In the genomic region with DNA sequence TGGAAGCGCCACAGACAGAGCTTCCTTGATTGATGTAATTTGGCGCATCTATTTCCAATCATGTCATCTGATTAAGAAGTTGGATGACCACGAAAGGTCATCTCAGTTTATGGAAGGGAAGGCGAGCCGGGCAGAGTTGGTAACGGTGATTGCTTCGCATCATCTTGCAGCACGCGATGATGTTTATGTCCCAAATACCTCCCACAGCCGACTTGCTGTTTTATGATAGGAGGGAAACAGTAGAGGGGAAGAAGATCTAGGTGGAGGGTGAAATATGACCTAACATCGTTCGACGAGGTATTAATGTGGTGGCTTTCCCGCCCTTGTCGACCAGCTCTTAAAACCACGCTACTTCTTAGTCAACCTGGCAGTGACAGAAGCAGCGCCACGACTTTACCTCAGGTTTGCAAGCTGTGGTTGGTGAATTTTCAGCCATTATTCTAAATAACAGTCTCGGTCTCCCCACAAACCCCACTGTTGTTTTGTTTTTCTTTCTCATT, we compare ENCODE assay signal across 8 cellular contexts. TPM values are rescaled to one million over a fixed set of nuclear protein-coding genes. Genes with fewer than 3 reads are reported as not detected.
DNase-seq lines count a peak whose midpoint lies in the region; TF ChIP-seq lines count a peak whose summit lies in the region.

No MANE protein-coding gene starts in this region.

- TF ChIP-seq POLR2A in adrenal gland (IDR thresholded peaks at IDR 0.05) (no peak), stomach (IDR thresholded peaks at IDR 0.05) (no peak)

- CTCF ChIA-PET in A673 (lab: Charles Lee), result interaction anchor here (0.6 kb wide), 1 partner anchor 790 kb away, joined by 13 read pairs; no protein-coding TSS in a partner anchor

- peaks cover 4% of the 10 kb centered on the region for H3K27me3 Mint-ChIP-seq in mesothelial cell of epicardium (ENCODE audit: low read depth)

- H3K4me3 ChIP-seq in A673 (ENCODE audit: low read depth, low read length, poor library complexity, severe bottlenecking) (peak overlapping the region; percentile 50), adrenal gland (peak overlapping the region in 1 of 4 donors; percentile 95), stomach (peak overlapping the region; percentile 84 to 96 (median 92))
- H3K4me3 ChIP-seq in Jurkat, Clone E6-1 (ENCODE audit: low read length), result peak overlapping the region; percentile 64

- peaks cover 26% of the 10 kb centered on the region for H3K4me1 Mint-ChIP-seq in mesothelial cell of epicardium

- intact Hi-C loops in A673 (cut with micrococcal nuclease; ENCODE audit: unreplicated experiment) (loop anchor here (5.0 kb wide), 1 partner anchor 413 kb away; no protein-coding TSS in a partner anchor), adrenal gland (cut with DNase I) (loop anchor here in 1 of 2 donors (5.0 kb wide), 1 partner anchor 258 kb away; no protein-coding TSS in a partner anchor), stomach (cut with DNase I; ENCODE audit: low total_unique reads) (loop anchor here (5.0 kb wide), 1 partner anchor 263 kb away; no protein-coding TSS in a partner anchor)

- H3K27me3 ChIP-seq in A673 (replicated peaks; ENCODE audit: insufficient read depth, low read depth, low read length, poor library complexity), result peaks cover 4% of the 10 kb centered on the region
- H3K27me3 ChIP-seq in adrenal gland, result no peaks in the 10 kb centered on the region
- H3K27me3 ChIP-seq in stomach, result no peaks in the 10 kb centered on the region

- POLR2A ChIA-PET in A673 (lab: Charles Lee; ENCODE audit: low non-redundant PET), result no interaction called here

- TF ChIP-seq EP300 in stomach (IDR thresholded peaks at IDR 0.05), result no peak

- WGBS in adrenal gland, 4 donors, result 76 to 82% (median 79%) methylated on average over 19 of the region's 19 CpGs
- 66 to 74% (median 74%) methylated on average over 19 of the region's 19 CpGs for WGBS in stomach, 5 donors

- peaks cover 7% of the 10 kb centered on the region for H3K4me1 ChIP-seq in A673 (ENCODE audit: insufficient read depth, low read length, poor library complexity, severe bottlenecking)
- peaks cover 13 to 18% of the 10 kb centered on the region in 2 donors for H3K4me1 ChIP-seq in adrenal gland (replicated peaks in 1 of 2)
- peaks cover 4 to 32% (median 28%) of the 10 kb centered on the region in 4 donors for H3K4me1 ChIP-seq in stomach

- peak overlapping the region; percentile 45 for H3K27ac ChIP-seq in A673 (ENCODE audit: low read depth, low read length, poor library complexity, severe bottlenecking)
- H3K27ac ChIP-seq in adrenal gland, result peak overlapping the region in 3 of 5 donors; percentile 62 to 95 (median 79)
- peak overlapping the region; percentile 80 to 95 (median 92) for H3K27ac ChIP-seq in stomach

- H3K36me3 Mint-ChIP-seq in mesothelial cell of epicardium, result no peaks in the 10 kb centered on the region

- TF ChIP-seq CTCF in A673 (conservative IDR thresholded peaks at IDR 0.05; ENCODE audit: low read depth, low read length), result no peak
- no peak for TF ChIP-seq CTCF in adrenal gland (IDR thresholded peaks at IDR 0.05)
- TF ChIP-seq CTCF in mesothelial cell of epicardium (IDR thresholded peaks at IDR 0.05; ENCODE audit: unreplicated experiment), result no peak
- no peak for TF ChIP-seq CTCF in stomach (IDR thresholded peaks at IDR 0.05)

- no peaks in the 10 kb centered on the region for H3K9me3 ChIP-seq in A673 (ENCODE audit: low read depth, low read length, poor library complexity, severe bottlenecking)
- no peaks in the 10 kb centered on the region for H3K9me3 ChIP-seq in adrenal gland (replicated peaks in 1 of 3)
- H3K9me3 ChIP-seq in stomach, result no peaks in the 10 kb centered on the region

- H3K27ac Mint-ChIP-seq in mesothelial cell of epicardium, result peak overlapping the region; percentile 89

- BruUV-seq in A673 (replicated peaks; lab: Mats Ljungman, UMichigan), result no TSS peak

- H3K9me3 Mint-ChIP-seq in mesothelial cell of epicardium, result no peaks in the 10 kb centered on the region

- H3K36me3 ChIP-seq in A673 (ENCODE audit: insufficient read depth, low read length, poor library complexity, severe bottlenecking) (no peaks in the 10 kb centered on the region), adrenal gland (replicated peaks in 1 of 2) (no peaks in the 10 kb centered on the region), stomach (no peaks in the 10 kb centered on the region)

- DNase-seq in A673 (ENCODE audit: low spot score), result no peak
- DNase-seq in Jurkat, Clone E6-1 (ENCODE audit: low read depth, low spot score), result peak; percentile 49
- DNase-seq in adrenal gland, result no peak
- DNase-seq in mesothelial cell of epicardium (ENCODE audit: low spot score in 2 of 2, unreplicated experiment in 2 of 2), result no peak
- DNase-seq in stomach, result no peak
- no peak for DNase-seq in NCI-H82 (lab: John Stamatoyannopoulos, UW)
- DNase-seq in NCI-H2227 (lab: John Stamatoyannopoulos, UW; ENCODE audit: unreplicated experiment), result no peak
- DNase-seq in NCI-H226, result no peak

- peak overlapping the region; percentile 83 for H3K4me3 Mint-ChIP-seq in mesothelial cell of epicardium

RNA-seq across cellular contexts. Expression of a gene that starts 0.8 kb away (rescaled TPM):
- total RNA-seq in A673 (2021) (11.5 and 13.6 TPM in 2 replicates), adrenal gland (10 to 100 TPM in 6 of 8 donors, 1 to 10 TPM in 2; 3.1 to 21.1 (median 14.3) TPM), mesothelial cell of epicardium (95.2 to 98.1 TPM (median 96.8 TPM) in 3 replicates), stomach (10 to 100 TPM in 4 of 5 donors, 1 to 10 TPM in 1; 7.8 to 99.1 (median 52.9) TPM)
- polyA plus RNA-seq in Jurkat, Clone E6-1 (2012; ENCODE audit: insufficient read depth, insufficient read length), result 8.0 TPM
- polyA plus RNA-seq in adrenal gland (1 to 10 TPM; 1.5 to 7.5 (median 5.6) TPM), stomach (1 to 10 TPM; 1.1 to 3.2 (median 1.5) TPM)
